16 cellular contexts compared by ENCODE assay signal in genomic region chr6:142236686-142237085, GRCh38.
A peak's percentile ranks its signal among the peaks of the same experiment; 100 is the strongest.
DNase-seq lines count a peak whose midpoint lies in the region; ATAC-seq and TF ChIP-seq lines count a peak whose summit lies in the region.
"Had no signal": no experiment of that assay in that cellular context is flagged by ENCODE, and none has a peak within 500 bp of the region (broad histone marks: within the 10 kb centered on the region; RNA-seq: fewer than 3 reads in every experiment).

No MANE protein-coding gene starts in this region.

- no peaks in the 10 kb centered on the region for H3K9me3 Mint-ChIP-seq in mesothelial cell of epicardium
- no peaks in the 10 kb centered on the region for H3K9me3 Mint-ChIP-seq in CD8-positive, alpha-beta memory T cell
- H3K9me3 Mint-ChIP-seq: CD14-positive monocyte; CD8-positive, alpha-beta T cell had no signal

- in situ Hi-C loops in Panc1 (cut with HindIII; ENCODE audit: low pct_unique_long_range_greater_than_20kb, low sequenced_read_pairs): no loop called here
- in situ Hi-C loops in G401 (cut with HindIII; ENCODE audit: low sequenced_read_pairs): no loop called here

- H3K4me3 ChIP-seq in AG10803 (ENCODE audit: low read length) (no peak overlapping the region), Panc1 (ENCODE audit: low read depth in 2 of 2, low read length in 2 of 2) (no peak overlapping the region), adipocyte (ENCODE audit: low read length) (no peak overlapping the region)
- no peak overlapping the region for H3K4me3 ChIP-seq in CD8-positive, alpha-beta memory T cell (ENCODE audit: low read length)
- H3K4me3 ChIP-seq: GM23248 had no signal

- no TSS peak for BruUV-seq in Panc1 (replicated peaks; lab: Mats Ljungman, UMichigan)

- no peak overlapping the region for H3K4me3 Mint-ChIP-seq in mesothelial cell of epicardium
- H3K4me3 Mint-ChIP-seq in CD8-positive, alpha-beta memory T cell: no peak overlapping the region
- H3K4me3 Mint-ChIP-seq: CD14-positive monocyte; CD8-positive, alpha-beta T cell had no signal

- no peaks in the 10 kb centered on the region for H3K27me3 ChIP-seq in Panc1 (ENCODE audit: control insufficient read depth, insufficient read depth, low read length)
- H3K27me3 ChIP-seq in adipocyte (replicated peaks; ENCODE audit: control insufficient read depth, insufficient read depth, low read length): no peaks in the 10 kb centered on the region
- no peaks in the 10 kb centered on the region for H3K27me3 ChIP-seq in CD8-positive, alpha-beta memory T cell (ENCODE audit: insufficient read depth, low read length, poor library complexity, severe bottlenecking)

- POLR2A ChIA-PET in Panc1 (lab: Charles Lee): no interaction called here
- POLR2A ChIA-PET in CD8-positive, alpha-beta memory T cell (lab: Charles Lee): no interaction called here

- peak overlapping the region; percentile 34 for H3K27ac Mint-ChIP-seq in mesothelial cell of epicardium
- no peak overlapping the region for H3K27ac Mint-ChIP-seq in CD8-positive, alpha-beta memory T cell
- H3K27ac Mint-ChIP-seq: CD14-positive monocyte; CD8-positive, alpha-beta T cell had no signal

- H3K9me3 ChIP-seq in Panc1 (ENCODE audit: control insufficient read depth, insufficient read depth, low read depth, low read length) (no peaks in the 10 kb centered on the region), adipocyte (ENCODE audit: control insufficient read depth, low read length) (no peaks in the 10 kb centered on the region)
- H3K9me3 ChIP-seq in CD8-positive, alpha-beta memory T cell (ENCODE audit: low read length): no peaks in the 10 kb centered on the region

- no peaks in the 10 kb centered on the region for H3K27me3 Mint-ChIP-seq in mesothelial cell of epicardium (ENCODE audit: low read depth)
- peaks cover 3 to 18% of the 10 kb centered on the region in 2 donors for H3K27me3 Mint-ChIP-seq in CD8-positive, alpha-beta memory T cell

- no peaks in the 10 kb centered on the region for H3K36me3 Mint-ChIP-seq in mesothelial cell of epicardium
- H3K36me3 Mint-ChIP-seq in CD8-positive, alpha-beta memory T cell: no peaks in the 10 kb centered on the region
- H3K36me3 Mint-ChIP-seq: CD14-positive monocyte; CD8-positive, alpha-beta T cell had no signal

- intact Hi-C loops in Panc1 (cut with micrococcal nuclease; ENCODE audit: unreplicated experiment) (no loop called here), head of caudate nucleus (cut with DNase I) (no loop called here)

- TF ChIP-seq CTCF in AG10803 (conservative IDR thresholded peaks at IDR 0.05; ENCODE audit: low read length) (no peak), Panc1 (IDR thresholded peaks at IDR 0.05) (no peak), mesothelial cell of epicardium (IDR thresholded peaks at IDR 0.05; ENCODE audit: unreplicated experiment) (no peak)

- H3K27ac ChIP-seq in Panc1 (ENCODE audit: low read length): peak overlapping the region; percentile 70; the same call in 1 of the 2 replicates
- H3K27ac ChIP-seq in CD8-positive, alpha-beta memory T cell (ENCODE audit: low read depth, low read length): no peak overlapping the region
- H3K27ac ChIP-seq: GM23248, HL-60 had no signal

- ATAC-seq in Panc1: no peak
- ATAC-seq in GM19452 (IDR thresholded peaks at IDR 0.05; ENCODE audit: unreplicated experiment): no peak
- ATAC-seq: CD8-positive, alpha-beta T cell; HCT116 had no signal

- DNase-seq in AG10803 (ENCODE audit: low read depth): peak; percentile 57
- no peak for DNase-seq in Panc1 (ENCODE audit: low read depth, low spot score)
- peak; percentile 53 for DNase-seq in adipocyte (ENCODE audit: low read depth)
- DNase-seq in mesothelial cell of epicardium (ENCODE audit: low spot score in 2 of 2, unreplicated experiment in 2 of 2): no peak
- no peak for DNase-seq in CD8-positive, alpha-beta memory T cell
- no peak for DNase-seq in head of caudate nucleus
- no peak for DNase-seq in G401 (ENCODE audit: low spot score)
- DNase-seq: ACHN; Caco-2; CD8-positive, alpha-beta T cell; DMS53; GM23248 had no signal

- CTCF ChIA-PET in Panc1 (lab: Charles Lee): no interaction called here
- CTCF ChIA-PET in CD8-positive, alpha-beta memory T cell (lab: Charles Lee): no interaction called here

- H3K4me1 ChIP-seq in Panc1 (ENCODE audit: control insufficient read depth, insufficient read depth, low read length) (peaks cover 19% of the 10 kb centered on the region), adipocyte (ENCODE audit: control insufficient read depth, insufficient read depth, low read length) (no peaks in the 10 kb centered on the region)
- peaks cover 3% of the 10 kb centered on the region for H3K4me1 ChIP-seq in CD8-positive, alpha-beta memory T cell (ENCODE audit: insufficient read depth, low read length)

- H3K4me1 Mint-ChIP-seq in mesothelial cell of epicardium: peaks cover 37% of the 10 kb centered on the region
- peaks cover 0 to 15% (median 13%) of the 10 kb centered on the region in 3 donors for H3K4me1 Mint-ChIP-seq in CD8-positive, alpha-beta memory T cell

- no peaks in the 10 kb centered on the region for H3K36me3 ChIP-seq in Panc1 (ENCODE audit: control insufficient read depth, insufficient read depth, low read length)
- no peaks in the 10 kb centered on the region for H3K36me3 ChIP-seq in adipocyte (ENCODE audit: control insufficient read depth, insufficient read depth, low read length, severe bottlenecking)
- H3K36me3 ChIP-seq in CD8-positive, alpha-beta memory T cell (ENCODE audit: insufficient read depth, low read length): no peaks in the 10 kb centered on the region

- no peak overlapping the region for H3K9ac ChIP-seq in adipocyte (ENCODE audit: low read length)
- H3K9ac ChIP-seq: GM23248 had no signal

Comparison
In these comparisons a context has a peak if more than half of its experiments do, and no peak if none do; other contexts are left out.
1. DNase-seq: peak in AG10803 (single experiment) and adipocyte (single experiment); none in Panc1 (single experiment), mesothelial cell of epicardium (0 of 2), CD8-positive, alpha-beta memory T cell (0 of 5), head of caudate nucleus (0 of 42) and G401 (single experiment).